11 cellular contexts compared by ENCODE assay signal in the genomic region with DNA sequence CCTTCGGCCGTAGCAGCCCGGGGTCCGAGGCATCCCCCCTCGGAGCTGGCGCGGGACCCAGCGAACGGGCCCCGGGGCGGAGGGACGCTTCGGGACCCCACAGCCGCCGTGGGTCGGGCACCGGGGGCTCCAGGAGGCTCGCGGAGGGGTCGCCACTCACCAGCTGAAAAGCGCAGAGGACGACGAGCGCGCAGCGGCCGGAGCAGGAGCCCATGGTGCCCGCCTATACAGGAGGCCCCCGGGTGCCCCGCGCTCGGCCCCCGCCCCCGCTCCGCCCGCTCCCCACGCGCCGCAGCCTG. TPM values are rescaled to one million over a fixed set of nuclear protein-coding genes. Genes with fewer than 3 reads are reported as not detected.
DNase-seq lines count a peak whose midpoint lies in the region; ATAC-seq and TF ChIP-seq lines count a peak whose summit lies in the region.
"Had no signal": no experiment of that assay in that cellular context is flagged by ENCODE, and none has a peak within 500 bp of the region (broad histone marks: within the 10 kb centered on the region; RNA-seq: fewer than 3 reads in every experiment).

A gene (minus strand): TSS at position 227 of the 299 bp plus-strand sequence. CDS start 13 bp downstream, at position 214.

- H3K27ac ChIP-seq in esophagus squamous epithelium = no peak within 1 kb of the TSS
- no peak within 1 kb of the TSS for H3K27ac ChIP-seq in neural progenitor cell
- no peak within 1 kb of the TSS for H3K27ac ChIP-seq in vagina
- H3K27ac ChIP-seq: C4-2B had no signal

- H3K9me3 Mint-ChIP-seq in stimulated activated naive CD8-positive, alpha-beta T cell treated with anti-CD3 and anti-CD28 coated beads, Interleukin-15, amount 100 ng/mL, for 72 hours = no peaks in the 10 kb centered on the region
- H3K9me3 Mint-ChIP-seq in neural progenitor cell = peaks cover 4% of the 10 kb centered on the region

- intact Hi-C loops in esophagus squamous epithelium (cut with DNase I) = no loop called here
- intact Hi-C loops in vagina (cut with DNase I) = no loop called here

- peaks cover 14% of the 10 kb centered on the region for H3K4me1 Mint-ChIP-seq in stimulated activated naive CD8-positive, alpha-beta T cell treated with anti-CD3 and anti-CD28 coated beads, Interleukin-15, amount 100 ng/mL, for 72 hours
- peaks cover 54% of the 10 kb centered on the region for H3K4me1 Mint-ChIP-seq in neural progenitor cell

- H3K36me3 Mint-ChIP-seq in neural progenitor cell = peaks cover 6% of the 10 kb centered on the region

- H3F3A ChIP-seq in neural progenitor cell (ENCODE audit: low read depth) = peaks cover 43% of the 10 kb centered on the region

- TF ChIP-seq CTCF in esophagus squamous epithelium (IDR thresholded peaks at IDR 0.05) (no peak), neural progenitor cell (IDR thresholded peaks at IDR 0.05) (no peak), vagina (IDR thresholded peaks at IDR 0.05) (no peak)

- H3K27me3 Mint-ChIP-seq in stimulated activated naive CD8-positive, alpha-beta T cell treated with anti-CD3 and anti-CD28 coated beads, Interleukin-15, amount 100 ng/mL, for 72 hours = peaks cover 62% of the 10 kb centered on the region
- H3K27me3 Mint-ChIP-seq in neural progenitor cell (ENCODE audit: insufficient read depth, low read depth) = peaks cover 19% of the 10 kb centered on the region

- H2AFZ ChIP-seq in neural progenitor cell (replicated peaks) = peak within 1 kb of the TSS; percentile 69

- H3K9ac ChIP-seq in neural progenitor cell = no peak within 1 kb of the TSS

- H4K20me1 ChIP-seq in neural progenitor cell (ENCODE audit: low read depth) = peaks cover 15% of the 10 kb centered on the region

- WGBS in esophagus squamous epithelium, 2 donors = no CpG with 5 or more reads among the region's 39 CpGs

- DNase-seq in stimulated activated naive CD8-positive, alpha-beta T cell treated with anti-CD3 and anti-CD28 coated beads, Interleukin-15, amount 100 ng/mL, for 72 hours = no peak
- DNase-seq in stimulated activated naive CD8-positive, alpha-beta T cell treated with anti-CD3 and anti-CD28 coated beads, Interleukin-15, Interleukin-2, amounts not matched to agents 100 U/mL and 50 U/mL, for 24 hours = no peak
- DNase-seq in esophagus squamous epithelium (lab: John Stamatoyannopoulos, UW) = no peak
- no peak for DNase-seq in neural progenitor cell (ENCODE audit: low spot score)
- no peak for DNase-seq in vagina (ENCODE audit: extremely low spot score in 2 of 2)
- no peak for DNase-seq in NCI-H187 treated with DMSO at 0.1 percent for 48 hours (lab: John Stamatoyannopoulos, UW)
- no peak for DNase-seq in NCI-H82 treated with DMSO at 0.1 percent for 48 hours (lab: John Stamatoyannopoulos, UW; ENCODE audit: unreplicated experiment)
- DNase-seq: activated CD8-positive, alpha-beta T cell treated with anti-CD3 and anti-CD28 coated beads, Interleukin-2, amount 10 ng/mL, durations not matched to agents 7 days and 5 days; NCI-H524 treated with DMSO at 0.1 percent for 48 hours had no signal

- peak within 1 kb of the TSS; percentile 33 to 60 for H3K4me3 Mint-ChIP-seq in stimulated activated naive CD8-positive, alpha-beta T cell treated with anti-CD3 and anti-CD28 coated beads, Interleukin-15, amount 100 ng/mL, for 72 hours
- peak within 1 kb of the TSS; percentile 88 for H3K4me3 Mint-ChIP-seq in neural progenitor cell
- H3K4me3 Mint-ChIP-seq: activated CD8-positive, alpha-beta T cell treated with anti-CD3 and anti-CD28 coated beads, Interleukin-2, amount 10 ng/mL, durations not matched to agents 7 days and 5 days had no signal

- H3K79me2 ChIP-seq in neural progenitor cell (ENCODE audit: low read depth) = no peaks in the 10 kb centered on the region

- peaks cover 6 to 95% (median 13%) of the 10 kb centered on the region in 4 donors for H3K27me3 ChIP-seq in esophagus squamous epithelium
- H3K27me3 ChIP-seq in neural progenitor cell = peaks cover 26% of the 10 kb centered on the region
- H3K27me3 ChIP-seq in vagina = peaks cover 11% of the 10 kb centered on the region

- H3K4me2 ChIP-seq in neural progenitor cell = peak within 1 kb of the TSS; percentile 91

- H3K4me1 ChIP-seq in esophagus squamous epithelium (peaks cover 12 to 37% (median 17%) of the 10 kb centered on the region in 3 donors), neural progenitor cell (peaks cover 25% of the 10 kb centered on the region), vagina (peaks cover 21% of the 10 kb centered on the region)

- H3K9me3 ChIP-seq in esophagus squamous epithelium = no peaks in the 10 kb centered on the region
- H3K9me3 ChIP-seq in neural progenitor cell (ENCODE audit: low read depth) = no peaks in the 10 kb centered on the region
- H3K9me3 ChIP-seq in vagina = no peaks in the 10 kb centered on the region

- no peaks in the 10 kb centered on the region for H3K36me3 ChIP-seq in esophagus squamous epithelium
- H3K36me3 ChIP-seq in neural progenitor cell = no peaks in the 10 kb centered on the region
- H3K36me3 ChIP-seq in vagina = no peaks in the 10 kb centered on the region

- no peak for TF ChIP-seq POLR2A in esophagus squamous epithelium (IDR thresholded peaks at IDR 0.05)
- TF ChIP-seq POLR2A in vagina (IDR thresholded peaks at IDR 0.05) = no peak

- peak; percentile 6 for ATAC-seq in stimulated activated naive CD8-positive, alpha-beta T cell treated with anti-CD3 and anti-CD28 coated beads, Interleukin-15, amount 100 ng/mL, for 72 hours
- ATAC-seq in stimulated activated naive CD8-positive, alpha-beta T cell treated with anti-CD3 and anti-CD28 coated beads, Interleukin-15, Interleukin-2, amounts not matched to agents 100 U/mL and 50 U/mL, for 24 hours = no peak
- no peak for ATAC-seq in HG03520 (IDR thresholded peaks at IDR 0.05; ENCODE audit: unreplicated experiment)
- ATAC-seq: activated CD8-positive, alpha-beta T cell treated with anti-CD3 and anti-CD28 coated beads, Interleukin-2, amount 10 ng/mL, durations not matched to agents 7 days and 5 days had no signal

- peak within 1 kb of the TSS; percentile 12 to 57 (median 26) for H3K4me3 ChIP-seq in esophagus squamous epithelium
- peak within 1 kb of the TSS; percentile 76 for H3K4me3 ChIP-seq in neural progenitor cell
- H3K4me3 ChIP-seq in vagina = peak within 1 kb of the TSS; percentile 36 to 40

- no peak within 1 kb of the TSS for H3K27ac Mint-ChIP-seq in stimulated activated naive CD8-positive, alpha-beta T cell treated with anti-CD3 and anti-CD28 coated beads, Interleukin-15, amount 100 ng/mL, for 72 hours
- H3K27ac Mint-ChIP-seq in neural progenitor cell = peak within 1 kb of the TSS; percentile 39
- H3K27ac Mint-ChIP-seq: activated CD8-positive, alpha-beta T cell treated with anti-CD3 and anti-CD28 coated beads, Interleukin-2, amount 10 ng/mL, durations not matched to agents 7 days and 5 days had no signal

RNA-seq across cellular contexts. Expression of the gene that starts here (rescaled TPM):
- total RNA-seq in esophagus squamous epithelium (not detected), neural progenitor cell (ENCODE audit: low replicate concordance) (9.7 and 28.4 TPM in 2 replicates), vagina (not detected)
- total RNA-seq: activated CD8-positive, alpha-beta T cell treated with anti-CD3 and anti-CD28 coated beads, Interleukin-2, amount 10 ng/mL, durations not matched to agents 7 days and 5 days had no signal

Comparison
In these comparisons a context has a peak if more than half of its experiments do, and no peak if none do; other contexts are left out.
1. RNA of the gene that starts here (total RNA-seq): 9.7 to 28.4 TPM in neural progenitor cell; not detected in esophagus squamous epithelium and not detected in vagina (single experiment); every median in the first group is over 10 times any median in the second.
2. H3K4me3 ChIP-seq: peak in every context shown above with its lines; median percentile 76 in neural progenitor cell; 38 in vagina; 26 in esophagus squamous epithelium.